ENCODE assay signal across 8 cellular contexts in genomic region chr11:2382927-2383822, GRCh38. TPM values are rescaled to one million over a fixed set of nuclear protein-coding genes. Genes with fewer than 3 reads are reported as not detected.
DNase-seq lines count a peak whose midpoint lies in the region; ATAC-seq and TF ChIP-seq lines count a peak whose summit lies in the region.

No MANE protein-coding gene starts in this region.

- H3K9me3 ChIP-seq in MG63, result no peaks in the 10 kb centered on the region
- H3K9me3 ChIP-seq in endodermal cell (ENCODE audit: control insufficient read depth, low read length), result no peaks in the 10 kb centered on the region

- H3K27me3 ChIP-seq in MG63 (no peaks in the 10 kb centered on the region), endodermal cell (ENCODE audit: control insufficient read depth, insufficient read depth, low read length, poor library complexity, severe bottlenecking) (no peaks in the 10 kb centered on the region)

- POLR2A ChIA-PET in naive thymus-derived CD8-positive, alpha-beta T cell (lab: Charles Lee), result interaction anchor here (1.1 kb wide), 1 partner anchor 17 kb away, joined by 4 read pairs; the partner anchor contains the start of gene TSSC4

- H3K4me1 Mint-ChIP-seq in endodermal cell (peaks cover 13% of the 10 kb centered on the region), CD14-positive monocyte (peaks cover 57% of the 10 kb centered on the region)
- peaks cover 26 to 86% (median 82%) of the 10 kb centered on the region in 4 donors for H3K4me1 Mint-ChIP-seq in naive thymus-derived CD8-positive, alpha-beta T cell

- TF ChIP-seq CTCF in endodermal cell (conservative IDR thresholded peaks at IDR 0.05) (no peak), CD14-positive monocyte (IDR thresholded peaks at IDR 0.05) (no peak)

- no peak overlapping the region for H3K27ac ChIP-seq in endodermal cell (ENCODE audit: low read depth, low read length)

- H3K27me3 Mint-ChIP-seq in endodermal cell (ENCODE audit: insufficient read depth), result no peaks in the 10 kb centered on the region
- H3K27me3 Mint-ChIP-seq in naive thymus-derived CD8-positive, alpha-beta T cell, result no peaks in the 10 kb centered on the region
- peaks cover 7 to 10% (median 7%) of the 10 kb centered on the region in 3 donors for H3K27me3 Mint-ChIP-seq in CD14-positive monocyte (ENCODE audit: low read depth in 3 of 3)

- DNase-seq in Ammon's horn (ENCODE audit: low spot score) (peak; percentile 69), MG63 (peak; percentile 3), endodermal cell (peak; percentile 70), AG20443 (ENCODE audit: low spot score) (no peak), CD14-positive monocyte (ENCODE audit: low spot score) (no peak), NCI-H2029 treated with DMSO at 0.1 percent for 48 hours (lab: John Stamatoyannopoulos, UW) (no peak)
- DNase-seq in naive thymus-derived CD8-positive, alpha-beta T cell, result peak in 1 of 10 donors; percentile 6

- intact Hi-C loops in CD14-positive monocyte (cut with micrococcal nuclease), result no loop called here

- H3K4me3 ChIP-seq in MG63, result no peak overlapping the region
- H3K4me3 ChIP-seq in endodermal cell (ENCODE audit: low read length), result no peak overlapping the region

- no peak for ATAC-seq in naive thymus-derived CD8-positive, alpha-beta T cell
- ATAC-seq in HG03520 (IDR thresholded peaks at IDR 0.05; ENCODE audit: unreplicated experiment), result no peak

- H3K4me3 Mint-ChIP-seq in endodermal cell, result no peak overlapping the region
- H3K4me3 Mint-ChIP-seq in naive thymus-derived CD8-positive, alpha-beta T cell, result peak overlapping the region in 2 of 10 donors; percentile 15 to 18
- H3K4me3 Mint-ChIP-seq in CD14-positive monocyte, result peak overlapping the region in 1 of 2 donors; percentile 48

- no peaks in the 10 kb centered on the region for H3K9me3 Mint-ChIP-seq in endodermal cell
- no peaks in the 10 kb centered on the region for H3K9me3 Mint-ChIP-seq in naive thymus-derived CD8-positive, alpha-beta T cell
- H3K9me3 Mint-ChIP-seq in CD14-positive monocyte, result peaks cover 0 to under 1% (median 0%) of the 10 kb centered on the region in 7 donors

- H3K36me3 Mint-ChIP-seq in endodermal cell (ENCODE audit: low read depth), result peaks cover 13% of the 10 kb centered on the region
- peaks cover 0 to 2% (median 2%) of the 10 kb centered on the region in 3 donors for H3K36me3 Mint-ChIP-seq in naive thymus-derived CD8-positive, alpha-beta T cell
- peaks cover 3 to 4% of the 10 kb centered on the region in 2 donors for H3K36me3 Mint-ChIP-seq in CD14-positive monocyte

- WGBS in endodermal cell (ENCODE audit: insufficient coverage in 1 of 2, insufficient read length in 1 of 2), 2 experiments, result 89 to 96% methylated on average over 12 to 25 of the region's 25 CpGs

- no peaks in the 10 kb centered on the region for H3K4me1 ChIP-seq in endodermal cell (ENCODE audit: control insufficient read depth, insufficient read depth, low read length)

- H3K36me3 ChIP-seq in MG63, result peaks cover 60% of the 10 kb centered on the region
- peaks cover 4% of the 10 kb centered on the region for H3K36me3 ChIP-seq in endodermal cell (ENCODE audit: control insufficient read depth, insufficient read depth, low read length)

- peak overlapping the region; percentile 55 for H3K27ac Mint-ChIP-seq in endodermal cell
- peak overlapping the region in 8 of 10 donors; percentile 31 to 72 (median 48) for H3K27ac Mint-ChIP-seq in naive thymus-derived CD8-positive, alpha-beta T cell
- H3K27ac Mint-ChIP-seq in CD14-positive monocyte, result peak overlapping the region in 1 of 7 donors; percentile 21

- H3K9ac ChIP-seq in endodermal cell (ENCODE audit: extremely low read depth, low read length, poor library complexity, severe bottlenecking), result no peak overlapping the region

RNA-seq across cellular contexts. Expression of gene CD81, which starts 6.1 kb away (rescaled TPM):
- 141 and 182 TPM in 2 replicates for total RNA-seq in MG63 (2014; rRNA removed; shearing (Covaris generic); ENCODE audit: low replicate concordance)
- 100 to 1,000 TPM; 275 to 331 TPM for total RNA-seq in endodermal cell
- polyA plus RNA-seq in endodermal cell (2013, experiment 1 of 2), result 204 TPM
- polyA plus RNA-seq in endodermal cell (2013, experiment 2 of 2), result 188 TPM
- 10 to 100 TPM; 83.1 to 92.1 TPM for total RNA-seq in naive thymus-derived CD8-positive, alpha-beta T cell
- 10 to 100 TPM; 15.3 to 62.0 (median 42.1) TPM for polyA plus RNA-seq in naive thymus-derived CD8-positive, alpha-beta T cell
- 10 to 100 TPM in 1 of 2 donors, 1 to 10 TPM in 1; 3.2 to 12.3 TPM for polyA plus RNA-seq in CD14-positive monocyte

RNA-seq across cellular contexts. Expression of gene TSSC4, which starts 17.4 kb away (rescaled TPM):
- 58.7 and 90.1 TPM in 2 replicates for total RNA-seq in MG63 (2014; rRNA removed; shearing (Covaris generic); ENCODE audit: low replicate concordance)
- total RNA-seq in endodermal cell, result 10 to 100 TPM; 47.2 to 51.1 TPM
- polyA plus RNA-seq in endodermal cell (2013, experiment 1 of 2), result 27.2 TPM
- 25.0 TPM for polyA plus RNA-seq in endodermal cell (2013, experiment 2 of 2)
- total RNA-seq in naive thymus-derived CD8-positive, alpha-beta T cell, result 10 to 100 TPM; 56.6 to 65.6 TPM
- polyA plus RNA-seq in naive thymus-derived CD8-positive, alpha-beta T cell, result 10 to 100 TPM; 49.0 to 68.3 (median 54.7) TPM
- polyA plus RNA-seq in CD14-positive monocyte, result 10 to 100 TPM; 52.0 to 74.6 TPM

Comparison
In these comparisons a context has a peak if more than half of its experiments do, and no peak if none do; other contexts are left out.
1. DNase-seq: peak in Ammon's horn (single experiment), MG63 (single experiment) and endodermal cell (single experiment); none in AG20443 (single experiment), CD14-positive monocyte (single experiment) and NCI-H2029 treated with DMSO at 0.1 percent for 48 hours (single experiment).